ENCODE assay signal across 11 cellular contexts in genomic region chr2:165074323-165074722, GRCh38.
A peak's percentile ranks its signal among the peaks of the same experiment; 100 is the strongest.
DNase-seq lines count a peak whose midpoint lies in the region; ATAC-seq and TF ChIP-seq lines count a peak whose summit lies in the region.
"Had no signal": no experiment of that assay in that cellular context is flagged by ENCODE, and none has a peak within 500 bp of the region (broad histone marks: within the 10 kb centered on the region; RNA-seq: fewer than 3 reads in every experiment).

No MANE protein-coding gene starts in this region.

- no peak overlapping the region for H2BK15ac ChIP-seq in H9 (ENCODE audit: low read depth, low read length)

- H2BK5ac ChIP-seq in H9 (ENCODE audit: insufficient read length, low read length): no peak overlapping the region

- H3K4me1 ChIP-seq in BE2C (peaks cover 3% of the 10 kb centered on the region; the same call in 1 of the 2 replicates), neural progenitor cell (peaks cover 14% of the 10 kb centered on the region), upper lobe of right lung (no peaks in the 10 kb centered on the region), H9 (ENCODE audit: insufficient read depth, low read length) (peaks cover 4% of the 10 kb centered on the region; the same call in 1 of the 2 replicates)

- peaks cover 2% of the 10 kb centered on the region for H3F3A ChIP-seq in neural progenitor cell (ENCODE audit: low read depth)

- no peak overlapping the region for H3K4me3 ChIP-seq in BE2C (ENCODE audit: low read depth, low read length)
- no peak overlapping the region for H3K4me3 ChIP-seq in neural progenitor cell
- no peak overlapping the region for H3K4me3 ChIP-seq in upper lobe of right lung

- H3K4ac ChIP-seq in H9 (ENCODE audit: low read depth, low read length): no peak overlapping the region

- H3K9me3 ChIP-seq in BE2C (no peaks in the 10 kb centered on the region), neural progenitor cell (ENCODE audit: low read depth) (no peaks in the 10 kb centered on the region), upper lobe of right lung (no peaks in the 10 kb centered on the region), H9 (ENCODE audit: control insufficient read depth, low read depth, low read length) (no peaks in the 10 kb centered on the region)

- no peak overlapping the region for H3T11ph ChIP-seq in H9 (ENCODE audit: low read length)

- H3K27me3 Mint-ChIP-seq in WTC11 (ENCODE audit: low read depth): no peaks in the 10 kb centered on the region
- H3K27me3 Mint-ChIP-seq in neural progenitor cell (ENCODE audit: insufficient read depth, low read depth): peaks cover 2% of the 10 kb centered on the region
- H3K27me3 Mint-ChIP-seq in H9 (ENCODE audit: low read depth): no peaks in the 10 kb centered on the region
- H3K27me3 Mint-ChIP-seq: B cell; CD4-positive, alpha-beta memory T cell had no signal

- no peak overlapping the region for H3K27ac Mint-ChIP-seq in WTC11
- peak overlapping the region; percentile 63 for H3K27ac Mint-ChIP-seq in neural progenitor cell
- no peak overlapping the region for H3K27ac Mint-ChIP-seq in H9
- H3K27ac Mint-ChIP-seq: B cell; CD4-positive, alpha-beta memory T cell had no signal

- H3K36me3 ChIP-seq in BE2C (no peaks in the 10 kb centered on the region), neural progenitor cell (no peaks in the 10 kb centered on the region), upper lobe of right lung (no peaks in the 10 kb centered on the region)

- H3K9ac ChIP-seq in neural progenitor cell: no peak overlapping the region
- no peak overlapping the region for H3K9ac ChIP-seq in H9 (ENCODE audit: extremely low read depth, insufficient read length, low read length)

- H3K18ac ChIP-seq in H9 (ENCODE audit: insufficient read length, low read depth, low read length): no peak overlapping the region

- H3K79me1 ChIP-seq in H9 (ENCODE audit: insufficient read depth, low read depth, low read length, poor library complexity, severe bottlenecking): no peaks in the 10 kb centered on the region

- H3K27me3 ChIP-seq in BE2C (no peaks in the 10 kb centered on the region), neural progenitor cell (no peaks in the 10 kb centered on the region), upper lobe of right lung (no peaks in the 10 kb centered on the region), H9 (ENCODE audit: insufficient read depth, low read length) (no peaks in the 10 kb centered on the region)

- WGBS in H9 (ENCODE audit: extremely low coverage, insufficient read length, low lambda C conversion rate): no CpG with 5 or more reads among the region's 3 CpGs

- no peak overlapping the region for H2BK12ac ChIP-seq in H9 (ENCODE audit: insufficient read length, low read depth, low read length)

- no peak overlapping the region for H4K8ac ChIP-seq in H9 (replicated peaks; ENCODE audit: insufficient read length, low read depth, low read length)

- H3K14ac ChIP-seq in H9 (ENCODE audit: insufficient read depth, low read length): no peak overlapping the region

- H3K27ac ChIP-seq in neural progenitor cell (no peak overlapping the region), upper lobe of right lung (no peak overlapping the region), H9 (ENCODE audit: insufficient read length, low read depth, low read length) (no peak overlapping the region)
- H3K27ac ChIP-seq: C4-2B had no signal

- DNase-seq in BE2C (peak; percentile 8), WTC11 (ENCODE audit: low spot score) (no peak), neural progenitor cell (ENCODE audit: low spot score) (no peak), upper lobe of right lung (no peak), H9 (no peak), cerebellar cortex (ENCODE audit: low spot score) (no peak), COR-L47 (lab: John Stamatoyannopoulos, UW) (no peak)
- DNase-seq: CD4-positive, alpha-beta memory T cell had no signal

- H4K5ac ChIP-seq in H9 (ENCODE audit: insufficient read length, low read depth, low read length): no peak overlapping the region

- H3K9me3 Mint-ChIP-seq in WTC11 (peaks cover 22% of the 10 kb centered on the region), neural progenitor cell (peaks cover 21% of the 10 kb centered on the region), H9 (peaks cover 4 to 10% of the 10 kb centered on the region in 2 experiments; a peak in 4 of 5 replicates)

- no peak overlapping the region for H3K56ac ChIP-seq in H9 (ENCODE audit: insufficient read length, low read depth, low read length)

- POLR2A ChIA-PET in WTC11 (lab: Charles Lee): no interaction called here

- H2AK5ac ChIP-seq in H9 (ENCODE audit: insufficient read length, low read length): no peak overlapping the region

- H4K91ac ChIP-seq in H9 (ENCODE audit: insufficient read length, low read depth, low read length): no peak overlapping the region

- no peaks in the 10 kb centered on the region for H3K79me2 ChIP-seq in neural progenitor cell (ENCODE audit: low read depth)
- no peaks in the 10 kb centered on the region for H3K79me2 ChIP-seq in H9 (ENCODE audit: insufficient read depth, low read length)

- H3K4me1 Mint-ChIP-seq in WTC11 (peaks cover 24% of the 10 kb centered on the region), neural progenitor cell (peaks cover 18% of the 10 kb centered on the region), H9 (peaks cover 13 to 16% of the 10 kb centered on the region in 2 experiments)
- H3K4me1 Mint-ChIP-seq: B cell; CD4-positive, alpha-beta memory T cell had no signal

- H4K20me1 ChIP-seq in neural progenitor cell (ENCODE audit: low read depth): no peaks in the 10 kb centered on the region
- H4K20me1 ChIP-seq in H9 (ENCODE audit: control insufficient read depth, insufficient read depth, insufficient read length): no peaks in the 10 kb centered on the region

- H2AFZ ChIP-seq in neural progenitor cell (replicated peaks): no peak overlapping the region
- no peak overlapping the region for H2AFZ ChIP-seq in H9 (ENCODE audit: low read length)

- no peak overlapping the region for H3K4me3 Mint-ChIP-seq in WTC11
- H3K4me3 Mint-ChIP-seq in neural progenitor cell: no peak overlapping the region
- H3K4me3 Mint-ChIP-seq in H9: no peak overlapping the region
- H3K4me3 Mint-ChIP-seq: B cell; CD4-positive, alpha-beta memory T cell had no signal

- H2BK120ac ChIP-seq in H9 (ENCODE audit: low read depth, low read length, poor library complexity, severe bottlenecking): no peak overlapping the region

- intact Hi-C loops in upper lobe of right lung (cut with DNase I): no loop called here

- TF ChIP-seq CTCF in BE2C (IDR thresholded peaks at IDR 0.05; ENCODE audit: low read depth, low read length) (no peak), WTC11 (IDR thresholded peaks at IDR 0.05) (no peak), neural progenitor cell (IDR thresholded peaks at IDR 0.05) (no peak), upper lobe of right lung (IDR thresholded peaks at IDR 0.05) (no peak), H9 (conservative IDR thresholded peaks at IDR 0.05) (no peak)

- ATAC-seq in WTC11 (no peak), upper lobe of right lung (peak; percentile 36)
- ATAC-seq: HCT116 had no signal

- H2BK20ac ChIP-seq in H9 (ENCODE audit: low read depth, low read length, poor library complexity, severe bottlenecking): no peak overlapping the region

- H3K23ac ChIP-seq in H9 (ENCODE audit: insufficient read length, low read depth, low read length): no peak overlapping the region

- H3K23me2 ChIP-seq in H9 (ENCODE audit: insufficient read length, low read depth, low read length, poor library complexity, severe bottlenecking): no peaks in the 10 kb centered on the region

- H3K4me2 ChIP-seq in neural progenitor cell (no peak overlapping the region), H9 (ENCODE audit: insufficient read depth, insufficient read length, low read length) (no peak overlapping the region)

- CTCF ChIA-PET in WTC11 (lab: Charles Lee): no interaction called here

- peaks cover 8% of the 10 kb centered on the region for H3K36me3 Mint-ChIP-seq in WTC11
- peaks cover 7% of the 10 kb centered on the region for H3K36me3 Mint-ChIP-seq in neural progenitor cell
- peaks cover 0 to 5% (median 4%) of the 10 kb centered on the region in 3 experiments; a peak in 5 of 7 replicates for H3K36me3 Mint-ChIP-seq in H9 (ENCODE audit: insufficient read depth in 1 of 3, low read depth in 3 of 3)
- H3K36me3 Mint-ChIP-seq: CD4-positive, alpha-beta memory T cell had no signal

TF ChIP-seq in WTC11, 78 proteins besides CTCF, POLR2A, EP300 and RAD21:
- 0 out of 2 replicates have a peak, but pooled peaks have one; percentile 18 for TF ChIP-seq ESRRA (CRISPR knock-in tag; IDR thresholded peaks at IDR 0.05; ENCODE audit: borderline replicate concordance)
- no peak for TF ChIP-seq TEAD1 (CRISPR knock-in tag; IDR thresholded peaks at IDR 0.05)
